In genomic region chr6:56668158-56668557, GRCh38 we compare ENCODE assay signal across 18 cellular contexts. TPM values are rescaled to one million over a fixed set of nuclear protein-coding genes. Genes with fewer than 3 reads are reported as not detected.
DNase-seq lines count a peak whose midpoint lies in the region; ATAC-seq and TF ChIP-seq lines count a peak whose summit lies in the region.
"Had no signal": no experiment of that assay in that cellular context is flagged by ENCODE, and none has a peak within 500 bp of the region (broad histone marks: within the 10 kb centered on the region; RNA-seq: fewer than 3 reads in every experiment).

No MANE protein-coding gene starts in this region.

- no peaks in the 10 kb centered on the region for H3K27me3 ChIP-seq in foreskin keratinocyte
- H3K27me3 ChIP-seq: BLaER1 treated with 17β-estradiol and CSF1 and Interleukin-3, amounts not matched to agents 10 nM and 100 nM had no signal

- H3K36me3 Mint-ChIP-seq in MCF 10A (ENCODE audit: insufficient read depth, unreplicated experiment), result peaks cover 8% of the 10 kb centered on the region
- H3K36me3 Mint-ChIP-seq: CD8-positive, alpha-beta memory T cell had no signal

- peak overlapping the region; percentile 49 for H3K27ac ChIP-seq in foreskin keratinocyte
- H3K27ac ChIP-seq: BLaER1 treated with 17β-estradiol and CSF1 and Interleukin-3, amounts not matched to agents 10 nM and 100 nM had no signal

- BruUV-seq in MCF 10A (replicated peaks; lab: Mats Ljungman, UMichigan), result no TSS peak

- CTCF ChIA-PET in MCF 10A (lab: Yijun Ruan, JAX), result interaction anchor here (1.5 to 2.6 kb wide), 4 partner anchors 13 to 31 kb away, joined by 5 to 11 read pairs (median 10); partner anchors contain the start of gene DST

- intact Hi-C loops in MCF 10A (cut with micrococcal nuclease), result no loop called here

- no peaks in the 10 kb centered on the region for H3K27me3 Mint-ChIP-seq in MCF 10A (ENCODE audit: insufficient read depth, unreplicated experiment)

- H3K27ac Mint-ChIP-seq in MCF 10A (ENCODE audit: low read depth, unreplicated experiment), result peak overlapping the region; percentile 67
- H3K27ac Mint-ChIP-seq: CD8-positive, alpha-beta memory T cell had no signal

- no peaks in the 10 kb centered on the region for H3K9me3 Mint-ChIP-seq in MCF 10A (ENCODE audit: unreplicated experiment)

- TF ChIP-seq CTCF in MCF 10A (IDR thresholded peaks at IDR 0.05; ENCODE audit: unreplicated experiment), result no peak
- no peak for TF ChIP-seq CTCF in foreskin keratinocyte (conservative IDR thresholded peaks at IDR 0.05)

- H3K4me3 Mint-ChIP-seq in MCF 10A (ENCODE audit: unreplicated experiment), result no peak overlapping the region
- H3K4me3 Mint-ChIP-seq: CD8-positive, alpha-beta memory T cell had no signal

- DNase-seq in NCI-H2171 treated with DMSO at 0.1 percent for 48 hours (lab: John Stamatoyannopoulos, UW), result peak; percentile 11
- no peak for DNase-seq in NCI-H2171 (lab: John Stamatoyannopoulos, UW)
- DNase-seq in MCF 10A (ENCODE audit: unreplicated experiment), result no peak
- DNase-seq in foreskin keratinocyte, result peak; percentile 76 to 88
- DNase-seq in activated effector memory CD4-positive, alpha-beta T cell treated with anti-CD3 and anti-CD28 coated beads, Interleukin-2, amount 50 U/mL, for 16 hours, result no peak
- DNase-seq in AG08396 (ENCODE audit: low spot score), result no peak
- no peak for DNase-seq in NCI-H2029 treated with DMSO at 0.1 percent for 48 hours (lab: John Stamatoyannopoulos, UW)
- DNase-seq: CD8-positive, alpha-beta memory T cell; GDM1; HCEC 1CT; MV-4-11; NCI-H1436; NCI-H2081 treated with DMSO at 0.1 percent for 48 hours; NCI-H446 treated with DMSO at 0.1 percent for 48 hours; NCI-H774; PC-9 had no signal

- ATAC-seq in foreskin keratinocyte, result peak; percentile 40
- ATAC-seq: GM12878 had no signal

- peaks cover 44% of the 10 kb centered on the region for H3K4me1 ChIP-seq in foreskin keratinocyte

- POLR2A ChIA-PET in MCF 10A (lab: Yijun Ruan, JAX), result interaction anchor here (0.9 to 34.6 kb wide), 6 partner anchors 11 to 60 kb away, joined by 3 to 1548 read pairs (median 200); partner anchors contain the start of gene DST

- peaks cover 36% of the 10 kb centered on the region for H3K4me1 Mint-ChIP-seq in MCF 10A (ENCODE audit: insufficient read depth, unreplicated experiment)
- H3K4me1 Mint-ChIP-seq: CD8-positive, alpha-beta memory T cell had no signal

RNA-seq across cellular contexts. Expression of gene DST, which starts 25.5 kb away (rescaled TPM):
- total RNA-seq in MCF 10A (2022) (356 and 370 TPM in 2 replicates), foreskin keratinocyte (273 and 285 TPM in 2 replicates)
- 46.7 and 50.0 TPM in 2 replicates for polyA plus RNA-seq in foreskin keratinocyte

Comparison
In these comparisons a context has a peak if more than half of its experiments do, and no peak if none do; other contexts are left out.
1. DNase-seq: peak in NCI-H2171 treated with DMSO at 0.1 percent for 48 hours (single experiment) and foreskin keratinocyte (2 of 2); none in NCI-H2171 (single experiment), MCF 10A (single experiment), activated effector memory CD4-positive, alpha-beta T cell treated with anti-CD3 and anti-CD28 coated beads, Interleukin-2, amount 50 U/mL, for 16 hours (single experiment), AG08396 (single experiment) and NCI-H2029 treated with DMSO at 0.1 percent for 48 hours (single experiment).